9 cellular contexts compared by ENCODE assay signal in genomic region chr5:151063590-151063989, GRCh38. TPM values are rescaled to one million over a fixed set of nuclear protein-coding genes. Genes with fewer than 3 reads are reported as not detected.
DNase-seq lines count a peak whose midpoint lies in the region; ATAC-seq and TF ChIP-seq lines count a peak whose summit lies in the region.
"Had no signal": no experiment of that assay in that cellular context is flagged by ENCODE, and none has a peak within 500 bp of the region (broad histone marks: within the 10 kb centered on the region; RNA-seq: fewer than 3 reads in every experiment).

No MANE protein-coding gene starts in this region.

- no peak for TF ChIP-seq CTCF in chondrocyte (IDR thresholded peaks at IDR 0.05)
- no peak for TF ChIP-seq CTCF in natural killer cell (IDR thresholded peaks at IDR 0.05)
- TF ChIP-seq CTCF in vagina (IDR thresholded peaks at IDR 0.05): no peak

- peaks cover 76% of the 10 kb centered on the region for H3K4me1 Mint-ChIP-seq in chondrocyte (ENCODE audit: low read depth)
- H3K4me1 Mint-ChIP-seq in natural killer cell: peaks cover 48 to 59% of the 10 kb centered on the region in 2 donors

- DNase-seq in Right ventricle myocardium superior: no peak
- DNase-seq in Right ventricle myocardium inferior (ENCODE audit: missing footprints): no peak
- no peak for DNase-seq in chondrocyte (ENCODE audit: low spot score)
- DNase-seq in natural killer cell: no peak
- DNase-seq in vagina (ENCODE audit: extremely low spot score in 2 of 2): no peak
- no peak for DNase-seq in NCI-H2196 (lab: John Stamatoyannopoulos, UW; ENCODE audit: unreplicated experiment)
- DNase-seq: activated T-cell treated with anti-CD3 and anti-CD28 coated beads, Interleukin-2, amount 50 U/mL, for 48 hours had no signal

- no peak for TF ChIP-seq POLR2A in vagina (IDR thresholded peaks at IDR 0.05)

- peak; percentile 3 for ATAC-seq in Right ventricle myocardium superior (ENCODE audit: poor library complexity)
- ATAC-seq in Right ventricle myocardium inferior: no peak
- ATAC-seq in natural killer cell: no peak
- ATAC-seq in HG03045 (IDR thresholded peaks at IDR 0.05; ENCODE audit: unreplicated experiment): no peak
- ATAC-seq in HG03439 (IDR thresholded peaks at IDR 0.05; ENCODE audit: unreplicated experiment): no peak

- peaks cover 79% of the 10 kb centered on the region for H3K4me1 ChIP-seq in vagina

- no peak overlapping the region for H3K4me3 ChIP-seq in vagina

- peaks cover 0 to 48% of the 10 kb centered on the region in 2 donors for H3K36me3 ChIP-seq in vagina

- H3K9me3 Mint-ChIP-seq in chondrocyte (ENCODE audit: low read depth): no peaks in the 10 kb centered on the region
- no peaks in the 10 kb centered on the region for H3K9me3 Mint-ChIP-seq in natural killer cell

- intact Hi-C loops in Right ventricle myocardium superior (cut with DNase I): no loop called here
- intact Hi-C loops in Right ventricle myocardium inferior (cut with DNase I): loop anchor here (2.0 to 5.0 kb wide), 2 partner anchors 17 to 174 kb away; partner anchors contain the start of gene TNIP1
- intact Hi-C loops in natural killer cell (cut with micrococcal nuclease): no loop called here
- intact Hi-C loops in vagina (cut with DNase I): no loop called here

- H3K9me3 ChIP-seq in vagina: no peaks in the 10 kb centered on the region

- H3K27ac Mint-ChIP-seq in chondrocyte (ENCODE audit: unreplicated experiment): peak overlapping the region; percentile 99
- H3K27ac Mint-ChIP-seq in natural killer cell: peak overlapping the region; percentile 50 to 59

- H3K27ac ChIP-seq in vagina: peak overlapping the region; percentile 76

- H3K27me3 Mint-ChIP-seq in chondrocyte (ENCODE audit: low read depth) (no peaks in the 10 kb centered on the region), natural killer cell (ENCODE audit: low read depth in 2 of 2) (no peaks in the 10 kb centered on the region)

- no peaks in the 10 kb centered on the region for H3K27me3 ChIP-seq in vagina

- H3K4me3 Mint-ChIP-seq in chondrocyte (ENCODE audit: unreplicated experiment) (peak overlapping the region; percentile 55), natural killer cell (no peak overlapping the region)

- peaks cover 16% of the 10 kb centered on the region for H3K36me3 Mint-ChIP-seq in chondrocyte (ENCODE audit: low read depth)
- H3K36me3 Mint-ChIP-seq in natural killer cell: no peaks in the 10 kb centered on the region

RNA-seq across cellular contexts. Expression of gene TNIP1, which starts 17.2 kb away (rescaled TPM):
- 126 TPM for total RNA-seq in Right ventricle myocardium superior
- total RNA-seq in Right ventricle myocardium inferior: 114 TPM
- total RNA-seq in chondrocyte: 47.2 to 75.6 TPM (median 74.0 TPM) in 3 replicates
- 100 to 1,000 TPM; 140 to 180 (median 153) TPM for total RNA-seq in natural killer cell
- total RNA-seq in vagina: 92.6 TPM

RNA-seq across cellular contexts. Expression of gene GPX3, which starts 43.2 kb away (rescaled TPM):
- total RNA-seq in Right ventricle myocardium superior: 592 TPM
- 627 TPM for total RNA-seq in Right ventricle myocardium inferior
- 1.5 to 5.3 TPM (median 4.9 TPM) in 3 replicates for total RNA-seq in chondrocyte
- total RNA-seq in natural killer cell: 1 to 10 TPM in 1 of 3 donors, not detected in 2; 1.1 TPM
- 3,069 TPM for total RNA-seq in vagina

Comparison
In these comparisons a context has a peak if more than half of its experiments do, and no peak if none do; other contexts are left out.
1. RNA of gene GPX3, which starts 43.2 kb away (total RNA-seq): 3,069 TPM in vagina (single experiment), 627 TPM in Right ventricle myocardium inferior (single experiment) and 592 TPM in Right ventricle myocardium superior (single experiment); 1.5 to 5.3 TPM in chondrocyte and 1.1 TPM in natural killer cell; every median in the first group is over 10 times any median in the second.